Comparison of ENCODE assay signal across 1 cellular context in the genomic region with DNA sequence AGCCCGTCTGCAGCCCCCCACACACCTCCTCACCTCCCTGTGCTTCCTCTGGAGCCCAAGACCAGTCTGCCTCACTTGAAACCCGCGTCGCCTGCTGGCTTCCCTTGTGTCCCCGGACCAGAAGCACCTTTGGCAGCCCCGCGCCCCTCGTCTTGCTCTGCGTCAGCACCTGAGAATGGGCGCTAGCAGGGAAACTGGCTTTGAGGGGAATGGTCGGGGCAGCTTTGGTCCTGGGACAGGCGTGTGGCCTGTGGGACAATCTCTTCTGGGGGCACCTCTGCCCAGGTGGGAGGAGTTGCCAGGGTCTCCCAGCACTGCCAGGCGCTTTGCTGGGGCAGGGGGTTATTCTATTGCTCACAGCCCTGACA.
TF ChIP-seq lines count a peak whose summit lies in the region.

No MANE protein-coding gene starts in this region.

TF ChIP-seq in HepG2, 621 proteins besides CTCF, POLR2A, EP300 and RAD21 (continues in another document):
- no peak for TF ChIP-seq U2AF2 (IDR thresholded peaks at IDR 0.05; ENCODE audit: low read depth, low read length)
- 0 out of 2 replicates have a peak, but pooled peaks have one; percentile 75 for TF ChIP-seq PCBP1 (IDR thresholded peaks at IDR 0.05; ENCODE audit: borderline replicate concordance, low read depth, low read length)
- TF ChIP-seq NCOA1 (CRISPR knock-in tag; IDR thresholded peaks at IDR 0.05): no peak
- no peak for TF ChIP-seq HDAC2 (CRISPR knock-in tag; IDR thresholded peaks at IDR 0.05)
- TF ChIP-seq YEATS4 (CRISPR knock-in tag; IDR thresholded peaks at IDR 0.05; ENCODE audit: borderline replicate concordance): no peak
- TF ChIP-seq ZNF781 (CRISPR knock-in tag; IDR thresholded peaks at IDR 0.05; ENCODE audit: borderline replicate concordance, not compliant biosample characterization): no peak
- no peak for TF ChIP-seq CSRNP2 (CRISPR knock-in tag; conservative IDR thresholded peaks at IDR 0.05; ENCODE audit: low read depth)
- TF ChIP-seq ZNF317 (CRISPR knock-in tag; IDR thresholded peaks at IDR 0.05): no peak
- TF ChIP-seq ELF4 (CRISPR knock-in tag; IDR thresholded peaks at IDR 0.05; ENCODE audit: borderline replicate concordance): no peak
- TF ChIP-seq EZH2 (conservative IDR thresholded peaks at IDR 0.05; ENCODE audit: low read depth, low read length): no peak
- TF ChIP-seq ZNF609 (CRISPR knock-in tag; IDR thresholded peaks at IDR 0.05; ENCODE audit: borderline replicate concordance): no peak
- TF ChIP-seq, protein P1, sequence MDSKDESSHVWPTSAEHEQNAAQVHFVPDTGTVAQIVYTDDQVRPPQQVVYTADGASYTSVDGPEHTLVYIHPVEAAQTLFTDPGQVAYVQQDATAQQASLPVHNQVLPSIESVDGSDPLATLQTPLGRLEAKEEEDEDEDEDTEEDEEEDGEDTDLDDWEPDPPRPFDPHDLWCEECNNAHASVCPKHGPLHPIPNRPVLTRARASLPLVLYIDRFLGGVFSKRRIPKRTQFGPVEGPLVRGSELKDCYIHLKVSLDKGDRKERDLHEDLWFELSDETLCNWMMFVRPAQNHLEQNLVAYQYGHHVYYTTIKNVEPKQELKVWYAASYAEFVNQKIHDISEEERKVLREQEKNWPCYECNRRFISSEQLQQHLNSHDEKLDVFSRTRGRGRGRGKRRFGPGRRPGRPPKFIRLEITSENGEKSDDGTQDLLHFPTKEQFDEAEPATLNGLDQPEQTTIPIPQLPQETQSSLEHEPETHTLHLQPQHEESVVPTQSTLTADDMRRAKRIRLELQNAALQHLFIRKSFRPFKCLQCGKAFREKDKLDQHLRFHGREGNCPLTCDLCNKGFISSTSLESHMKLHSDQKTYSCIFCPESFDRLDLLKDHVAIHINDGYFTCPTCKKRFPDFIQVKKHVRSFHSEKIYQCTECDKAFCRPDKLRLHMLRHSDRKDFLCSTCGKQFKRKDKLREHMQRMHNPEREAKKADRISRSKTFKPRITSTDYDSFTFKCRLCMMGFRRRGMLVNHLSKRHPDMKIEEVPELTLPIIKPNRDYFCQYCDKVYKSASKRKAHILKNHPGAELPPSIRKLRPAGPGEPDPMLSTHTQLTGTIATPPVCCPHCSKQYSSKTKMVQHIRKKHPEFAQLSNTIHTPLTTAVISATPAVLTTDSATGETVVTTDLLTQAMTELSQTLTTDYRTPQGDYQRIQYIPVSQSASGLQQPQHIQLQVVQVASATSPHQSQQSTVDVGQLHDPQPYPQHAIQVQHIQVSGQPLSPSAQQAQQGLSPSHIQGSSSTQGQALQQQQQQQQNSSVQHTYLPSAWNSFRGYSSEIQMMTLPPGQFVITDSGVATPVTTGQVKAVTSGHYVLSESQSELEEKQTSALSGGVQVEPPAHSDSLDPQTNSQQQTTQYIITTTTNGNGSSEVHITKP (CRISPR knock-in tag; IDR thresholded peaks at IDR 0.05; ENCODE audit: low read depth): no peak
- TF ChIP-seq ZNF839 (CRISPR knock-in tag; IDR thresholded peaks at IDR 0.05; ENCODE audit: borderline replicate concordance): no peak
- no peak for TF ChIP-seq NFE2 (CRISPR knock-in tag; IDR thresholded peaks at IDR 0.05)
- no peak for TF ChIP-seq PREB (CRISPR knock-in tag; IDR thresholded peaks at IDR 0.05)
- no peak for TF ChIP-seq RFXANK (CRISPR knock-in tag; IDR thresholded peaks at IDR 0.05)
- TF ChIP-seq ZBTB46 (CRISPR knock-in tag; IDR thresholded peaks at IDR 0.05; ENCODE audit: borderline replicate concordance): no peak
- TF ChIP-seq ZNF800 (CRISPR knock-in tag; IDR thresholded peaks at IDR 0.05): no peak
- no peak for TF ChIP-seq NCOR1 (IDR thresholded peaks at IDR 0.05; ENCODE audit: borderline replicate concordance, low read length)
- TF ChIP-seq ZBTB43 (CRISPR knock-in tag; conservative IDR thresholded peaks at IDR 0.05): no peak
- TF ChIP-seq PAXIP1 (CRISPR knock-in tag; conservative IDR thresholded peaks at IDR 0.05): no peak
- peak; percentile 44 for TF ChIP-seq ZC3H13 (CRISPR knock-in tag; IDR thresholded peaks at IDR 0.05)
- TF ChIP-seq CREBL2 (CRISPR knock-in tag; IDR thresholded peaks at IDR 0.05; ENCODE audit: borderline replicate concordance): no peak
- TF ChIP-seq PRDM4 (CRISPR knock-in tag; IDR thresholded peaks at IDR 0.05; ENCODE audit: borderline replicate concordance): no peak
- TF ChIP-seq FOXA1 (IDR thresholded peaks at IDR 0.05): no peak
- TF ChIP-seq FOXA1 (CRISPR knock-in tag; IDR thresholded peaks at IDR 0.05): no peak
- TF ChIP-seq ZBTB21 (CRISPR knock-in tag; IDR thresholded peaks at IDR 0.05): no peak
- no peak for TF ChIP-seq RBAK (CRISPR knock-in tag; IDR thresholded peaks at IDR 0.05)
- no peak for TF ChIP-seq NFYC (CRISPR knock-in tag; IDR thresholded peaks at IDR 0.05)
- peak; percentile 98 for TF ChIP-seq AGO2 (optimal IDR thresholded peaks at IDR 0.05; ENCODE audit: low read depth, low read length)
- TF ChIP-seq YY1 (IDR thresholded peaks at IDR 0.05; ENCODE audit: insufficient read depth, insufficient replicate concordance, low read depth, low read length): peak; percentile 4
